In genomic region chr10:129448539-129448938, GRCh38 we compare ENCODE assay signal across 8 cellular contexts.
"Had no signal": no experiment of that assay in that cellular context is flagged by ENCODE, and none has a peak within 500 bp of the region (broad histone marks: within the 10 kb centered on the region; RNA-seq: fewer than 3 reads in every experiment).

No MANE protein-coding gene starts in this region.

- H3K27ac ChIP-seq: GM23248, HL-60 had no signal

- DNase-seq: GM23248, GOT3, H9, HCEC 1CT, HFFc6, IMR-90 had no signal

- H2AFZ ChIP-seq: GM23248 had no signal

- H3K9ac ChIP-seq: GM23248 had no signal

- H3K4me3 ChIP-seq: GM23248, K562 had no signal
